ENCODE assay signal across 10 cellular contexts in the genomic region with DNA sequence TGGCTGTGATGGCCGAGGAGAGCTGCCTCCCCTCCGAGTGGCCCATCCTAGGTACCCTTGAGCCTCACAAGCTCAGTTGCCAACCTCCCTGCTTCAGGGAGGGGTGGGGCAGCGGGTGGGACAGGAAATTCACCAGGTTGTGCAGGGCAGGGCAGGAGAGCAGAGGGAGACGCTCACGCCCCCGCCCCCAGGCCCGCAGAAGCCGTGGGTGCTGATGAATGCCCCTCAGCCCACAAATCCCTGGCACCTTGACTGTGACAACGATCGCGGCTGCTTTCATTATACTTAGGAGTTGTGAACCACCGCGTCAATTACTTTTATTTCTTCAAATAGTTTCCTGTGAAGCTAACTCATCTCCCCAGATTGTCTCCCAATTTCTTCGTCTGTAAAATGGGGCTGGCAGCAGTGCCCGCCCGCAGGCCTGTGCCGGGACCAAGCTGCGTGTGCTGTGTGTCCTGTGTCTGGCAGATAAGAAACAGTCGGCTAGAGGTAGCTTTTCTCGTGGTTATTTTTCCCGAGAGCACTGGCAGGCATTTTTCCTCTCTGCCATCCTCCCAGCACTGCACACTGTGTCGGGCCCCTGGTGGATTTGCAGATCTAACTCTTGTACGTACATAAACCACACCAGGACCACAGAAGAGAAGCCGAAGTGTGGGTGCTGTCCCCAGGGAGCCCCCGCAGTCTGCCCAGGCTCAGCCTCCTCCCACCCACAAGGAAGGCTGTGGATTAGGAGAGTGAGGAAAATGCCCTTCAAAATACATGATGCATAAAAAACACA.
A peak's percentile ranks its signal among the peaks of the same experiment; 100 is the strongest.
DNase-seq lines count a peak whose midpoint lies in the region; ATAC-seq, FAIRE-seq and TF ChIP-seq lines count a peak whose summit lies in the region.
"Had no signal": no experiment of that assay in that cellular context is flagged by ENCODE, and none has a peak within 500 bp of the region (broad histone marks: within the 10 kb centered on the region; RNA-seq: fewer than 3 reads in every experiment).

No MANE protein-coding gene starts in this region.

- H3K4me1 ChIP-seq in BLaER1 treated with 17β-estradiol and CSF1 and Interleukin-3, amounts not matched to agents 10 nM and 100 nM: peaks cover 47 to 61% (median 57%) of the 10 kb centered on the region in 10 experiments

- TF ChIP-seq CTCF in WERI-Rb-1 (IDR thresholded peaks at IDR 0.05; ENCODE audit: low read depth, low read length): no peak

- H3K4me2 ChIP-seq in BLaER1 treated with 17β-estradiol and CSF1 and Interleukin-3, amounts not matched to agents 10 nM and 100 nM: peak overlapping the region; percentile 70 to 93 (median 84)

- no peaks in the 10 kb centered on the region for H3K36me3 ChIP-seq in BLaER1 treated with 17β-estradiol and CSF1 and Interleukin-3, amounts not matched to agents 10 nM and 100 nM
- no peaks in the 10 kb centered on the region for H3K36me3 ChIP-seq in WERI-Rb-1
- H3K36me3 ChIP-seq: heart left ventricle had no signal

- DNase-seq in GM19239 (ENCODE audit: insufficient read length, low spot score) (no peak), WERI-Rb-1 (no peak), fibroblast of peridontal ligament (ENCODE audit: extremely low read depth) (peak; percentile 12), NK-92 (lab: John Stamatoyannopoulos, UW; ENCODE audit: unreplicated experiment) (no peak)
- DNase-seq: cerebellar nuclear complex had no signal

- peak; percentile 23 for FAIRE-seq in GM19239 (lab: Jason Lieb, UNC)

- H3K9ac ChIP-seq in BLaER1 treated with 17β-estradiol and CSF1 and Interleukin-3, amounts not matched to agents 10 nM and 100 nM: peak overlapping the region in 8 of 11 experiments; percentile 3 to 60 (median 22); a peak in 9 of 22 replicates

- H3K27me3 ChIP-seq in BLaER1 treated with 17β-estradiol and CSF1 and Interleukin-3, amounts not matched to agents 10 nM and 100 nM: peaks cover 0 to 36% (median 0%) of the 10 kb centered on the region in 11 experiments; a peak in 7 of 22 replicates
- H3K27me3 ChIP-seq in WERI-Rb-1 (ENCODE audit: insufficient read depth, low read depth, severe bottlenecking): no peaks in the 10 kb centered on the region
- H3K27me3 ChIP-seq: heart left ventricle had no signal

- peak overlapping the region in 3 of 10 experiments; percentile 7 to 26 (median 13); a peak in 3 of 20 replicates for H3K4me3 ChIP-seq in BLaER1 treated with 17β-estradiol and CSF1 and Interleukin-3, amounts not matched to agents 10 nM and 100 nM
- no peak overlapping the region for H3K4me3 ChIP-seq in WERI-Rb-1 (ENCODE audit: low read depth, low read length)

- no peaks in the 10 kb centered on the region; a peak in 1 of 22 replicates for H3K9me3 ChIP-seq in BLaER1 treated with 17β-estradiol and CSF1 and Interleukin-3, amounts not matched to agents 10 nM and 100 nM (replicated peaks in 1 of 11)
- H3K9me3 ChIP-seq in WERI-Rb-1 (ENCODE audit: severe bottlenecking): no peaks in the 10 kb centered on the region
- H3K9me3 ChIP-seq: heart left ventricle had no signal

- ATAC-seq in HG02981 (IDR thresholded peaks at IDR 0.05; ENCODE audit: unreplicated experiment): no peak
- ATAC-seq in HG02623 (IDR thresholded peaks at IDR 0.05; ENCODE audit: unreplicated experiment): no peak
- ATAC-seq in HG03196 (IDR thresholded peaks at IDR 0.05; ENCODE audit: unreplicated experiment): no peak

- peaks cover 0 to 11% (median 0%) of the 10 kb centered on the region in 11 experiments; a peak in 4 of 22 replicates for H4K20me1 ChIP-seq in BLaER1 treated with 17β-estradiol and CSF1 and Interleukin-3, amounts not matched to agents 10 nM and 100 nM

- H3K27ac ChIP-seq in BLaER1 treated with 17β-estradiol and CSF1 and Interleukin-3, amounts not matched to agents 10 nM and 100 nM: no peak overlapping the region
- peak overlapping the region; percentile 19 for H3K27ac ChIP-seq in WERI-Rb-1
